Comparison of ENCODE assay signal across 1 cellular context in the genomic region with DNA sequence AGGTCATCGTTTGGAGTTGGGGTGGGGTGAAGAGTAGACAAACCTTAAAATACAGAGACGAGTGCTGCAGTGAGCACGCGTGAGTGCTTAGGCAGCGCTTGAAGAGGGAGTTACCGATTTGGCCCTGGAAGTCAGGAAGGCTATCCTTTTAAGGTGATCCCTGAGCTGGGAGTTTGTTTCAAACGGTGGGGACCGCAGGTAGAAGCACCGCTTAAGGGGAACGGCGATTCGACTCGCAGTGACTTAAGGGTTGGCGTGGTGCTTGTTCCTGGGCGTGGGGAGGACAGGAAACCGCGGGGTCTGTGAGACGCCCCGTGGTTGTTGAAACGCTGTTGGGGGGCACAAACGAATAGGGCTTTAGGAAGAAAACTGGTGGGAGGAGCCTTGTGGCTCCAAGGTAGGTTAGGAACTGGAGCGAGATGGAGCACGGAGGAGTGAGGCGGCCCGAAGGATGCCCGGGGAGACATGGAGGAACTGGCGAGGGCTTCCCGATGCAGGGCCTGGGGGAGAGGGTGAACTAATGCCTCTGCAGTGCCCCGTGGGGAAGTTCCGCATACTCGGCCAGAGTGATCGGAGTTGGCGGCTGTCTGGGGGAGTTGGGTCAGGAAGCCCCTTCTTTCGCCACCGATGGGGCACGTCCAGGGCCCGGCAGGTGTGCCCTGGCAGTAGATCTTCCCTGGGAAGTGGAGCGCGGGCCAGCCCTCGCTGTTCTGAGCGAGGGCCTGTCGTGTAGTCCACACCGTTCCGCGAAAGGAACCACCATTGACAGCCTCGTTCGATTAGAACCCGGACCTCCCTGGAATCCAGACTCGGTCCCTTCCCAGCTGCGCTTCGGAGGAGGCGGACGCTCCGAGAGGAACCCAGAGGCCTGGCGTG.
TF ChIP-seq lines count a peak whose summit lies in the region.

No MANE protein-coding gene starts in this region.

TF ChIP-seq in HepG2, 621 proteins besides CTCF, POLR2A, EP300 and RAD21 (continued from another document and continues in another):
- 0 out of 2 replicates have a peak, but pooled peaks have one; percentile 3 for TF ChIP-seq TBX2 (CRISPR knock-in tag; IDR thresholded peaks at IDR 0.05; ENCODE audit: borderline replicate concordance)
- TF ChIP-seq ZNF879 (CRISPR knock-in tag; IDR thresholded peaks at IDR 0.05) = 0 out of 2 replicates have a peak, but pooled peaks have one; percentile 36
- TF ChIP-seq, protein P1, sequence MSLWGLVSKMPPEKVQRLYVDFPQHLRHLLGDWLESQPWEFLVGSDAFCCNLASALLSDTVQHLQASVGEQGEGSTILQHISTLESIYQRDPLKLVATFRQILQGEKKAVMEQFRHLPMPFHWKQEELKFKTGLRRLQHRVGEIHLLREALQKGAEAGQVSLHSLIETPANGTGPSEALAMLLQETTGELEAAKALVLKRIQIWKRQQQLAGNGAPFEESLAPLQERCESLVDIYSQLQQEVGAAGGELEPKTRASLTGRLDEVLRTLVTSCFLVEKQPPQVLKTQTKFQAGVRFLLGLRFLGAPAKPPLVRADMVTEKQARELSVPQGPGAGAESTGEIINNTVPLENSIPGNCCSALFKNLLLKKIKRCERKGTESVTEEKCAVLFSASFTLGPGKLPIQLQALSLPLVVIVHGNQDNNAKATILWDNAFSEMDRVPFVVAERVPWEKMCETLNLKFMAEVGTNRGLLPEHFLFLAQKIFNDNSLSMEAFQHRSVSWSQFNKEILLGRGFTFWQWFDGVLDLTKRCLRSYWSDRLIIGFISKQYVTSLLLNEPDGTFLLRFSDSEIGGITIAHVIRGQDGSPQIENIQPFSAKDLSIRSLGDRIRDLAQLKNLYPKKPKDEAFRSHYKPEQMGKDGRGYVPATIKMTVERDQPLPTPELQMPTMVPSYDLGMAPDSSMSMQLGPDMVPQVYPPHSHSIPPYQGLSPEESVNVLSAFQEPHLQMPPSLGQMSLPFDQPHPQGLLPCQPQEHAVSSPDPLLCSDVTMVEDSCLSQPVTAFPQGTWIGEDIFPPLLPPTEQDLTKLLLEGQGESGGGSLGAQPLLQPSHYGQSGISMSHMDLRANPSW (CRISPR knock-in tag; IDR thresholded peaks at IDR 0.05; ENCODE audit: borderline replicate concordance) = no peak
- no peak for TF ChIP-seq ZNF225 (CRISPR knock-in tag; IDR thresholded peaks at IDR 0.05)
- TF ChIP-seq REXO4 (CRISPR knock-in tag; IDR thresholded peaks at IDR 0.05; ENCODE audit: borderline replicate concordance) = no peak
- TF ChIP-seq KAT7 (CRISPR knock-in tag; IDR thresholded peaks at IDR 0.05; ENCODE audit: borderline replicate concordance) = peak; percentile 11; the same call in 1 of the 2 replicates
- no peak for TF ChIP-seq POLR2AphosphoS2 (IDR thresholded peaks at IDR 0.05; ENCODE audit: low read depth, low read length)
- TF ChIP-seq JARID2 (CRISPR knock-in tag; IDR thresholded peaks at IDR 0.05; ENCODE audit: insufficient replicate concordance) = no peak
- TF ChIP-seq PHB2 (IDR thresholded peaks at IDR 0.05; ENCODE audit: partially characterized antibody) = no peak
- 0 out of 2 replicates have a peak, but pooled peaks have one; percentile 9 for TF ChIP-seq ARID5B (CRISPR knock-in tag; IDR thresholded peaks at IDR 0.05)
- TF ChIP-seq NONO (IDR thresholded peaks at IDR 0.05) = no peak
- TF ChIP-seq NONO (CRISPR knock-in tag; conservative IDR thresholded peaks at IDR 0.05) = peak; percentile 20; the same call in 1 of the 2 replicates
- TF ChIP-seq EEA1 (CRISPR knock-in tag; IDR thresholded peaks at IDR 0.05; ENCODE audit: borderline replicate concordance) = peak; percentile 70; the same call in 1 of the 2 replicates
- TF ChIP-seq ZFAT (CRISPR knock-in tag; conservative IDR thresholded peaks at IDR 0.05) = no peak
- TF ChIP-seq ASH2L (IDR thresholded peaks at IDR 0.05; ENCODE audit: insufficient read length, low read depth, low read length) = peak; percentile 61
- TF ChIP-seq ZNF704 (CRISPR knock-in tag; IDR thresholded peaks at IDR 0.05; ENCODE audit: borderline replicate concordance) = 0 out of 2 replicates have a peak, but pooled peaks have one; percentile 61
- no peak for TF ChIP-seq CREM (IDR thresholded peaks at IDR 0.05)
- TF ChIP-seq CREM (CRISPR knock-in tag; IDR thresholded peaks at IDR 0.05) = no peak
- TF ChIP-seq ZFP36L1 (CRISPR knock-in tag; IDR thresholded peaks at IDR 0.05) = no peak
- TF ChIP-seq YEATS2 (CRISPR knock-in tag; IDR thresholded peaks at IDR 0.05; ENCODE audit: borderline replicate concordance) = 0 out of 2 replicates have a peak, but pooled peaks have one; percentile 21
- TF ChIP-seq ZBTB1 (CRISPR knock-in tag; IDR thresholded peaks at IDR 0.05; ENCODE audit: borderline replicate concordance) = no peak
- peak; percentile 48; the same call in 1 of the 2 replicates for TF ChIP-seq SIN3A (IDR thresholded peaks at IDR 0.05; ENCODE audit: borderline replicate concordance, low read depth, low read length)
- TF ChIP-seq HDAC1 (CRISPR knock-in tag; IDR thresholded peaks at IDR 0.05) = 0 out of 2 replicates have a peak, but pooled peaks have one; percentile 44
- no peak for TF ChIP-seq HOMEZ (CRISPR knock-in tag; IDR thresholded peaks at IDR 0.05; ENCODE audit: low read depth)
- TF ChIP-seq ISL2 (CRISPR knock-in tag; IDR thresholded peaks at IDR 0.05) = 0 out of 2 replicates have a peak, but pooled peaks have one; percentile 7
- TF ChIP-seq CBX2 (IDR thresholded peaks at IDR 0.05; ENCODE audit: low read depth, low read length) = no peak
- 0 out of 2 replicates have a peak, but pooled peaks have one; percentile 26 for TF ChIP-seq CBX2 (CRISPR knock-in tag; IDR thresholded peaks at IDR 0.05; ENCODE audit: low read depth)
- no peak for TF ChIP-seq NFKBIZ (CRISPR knock-in tag; IDR thresholded peaks at IDR 0.05)
- TF ChIP-seq, protein P2, sequence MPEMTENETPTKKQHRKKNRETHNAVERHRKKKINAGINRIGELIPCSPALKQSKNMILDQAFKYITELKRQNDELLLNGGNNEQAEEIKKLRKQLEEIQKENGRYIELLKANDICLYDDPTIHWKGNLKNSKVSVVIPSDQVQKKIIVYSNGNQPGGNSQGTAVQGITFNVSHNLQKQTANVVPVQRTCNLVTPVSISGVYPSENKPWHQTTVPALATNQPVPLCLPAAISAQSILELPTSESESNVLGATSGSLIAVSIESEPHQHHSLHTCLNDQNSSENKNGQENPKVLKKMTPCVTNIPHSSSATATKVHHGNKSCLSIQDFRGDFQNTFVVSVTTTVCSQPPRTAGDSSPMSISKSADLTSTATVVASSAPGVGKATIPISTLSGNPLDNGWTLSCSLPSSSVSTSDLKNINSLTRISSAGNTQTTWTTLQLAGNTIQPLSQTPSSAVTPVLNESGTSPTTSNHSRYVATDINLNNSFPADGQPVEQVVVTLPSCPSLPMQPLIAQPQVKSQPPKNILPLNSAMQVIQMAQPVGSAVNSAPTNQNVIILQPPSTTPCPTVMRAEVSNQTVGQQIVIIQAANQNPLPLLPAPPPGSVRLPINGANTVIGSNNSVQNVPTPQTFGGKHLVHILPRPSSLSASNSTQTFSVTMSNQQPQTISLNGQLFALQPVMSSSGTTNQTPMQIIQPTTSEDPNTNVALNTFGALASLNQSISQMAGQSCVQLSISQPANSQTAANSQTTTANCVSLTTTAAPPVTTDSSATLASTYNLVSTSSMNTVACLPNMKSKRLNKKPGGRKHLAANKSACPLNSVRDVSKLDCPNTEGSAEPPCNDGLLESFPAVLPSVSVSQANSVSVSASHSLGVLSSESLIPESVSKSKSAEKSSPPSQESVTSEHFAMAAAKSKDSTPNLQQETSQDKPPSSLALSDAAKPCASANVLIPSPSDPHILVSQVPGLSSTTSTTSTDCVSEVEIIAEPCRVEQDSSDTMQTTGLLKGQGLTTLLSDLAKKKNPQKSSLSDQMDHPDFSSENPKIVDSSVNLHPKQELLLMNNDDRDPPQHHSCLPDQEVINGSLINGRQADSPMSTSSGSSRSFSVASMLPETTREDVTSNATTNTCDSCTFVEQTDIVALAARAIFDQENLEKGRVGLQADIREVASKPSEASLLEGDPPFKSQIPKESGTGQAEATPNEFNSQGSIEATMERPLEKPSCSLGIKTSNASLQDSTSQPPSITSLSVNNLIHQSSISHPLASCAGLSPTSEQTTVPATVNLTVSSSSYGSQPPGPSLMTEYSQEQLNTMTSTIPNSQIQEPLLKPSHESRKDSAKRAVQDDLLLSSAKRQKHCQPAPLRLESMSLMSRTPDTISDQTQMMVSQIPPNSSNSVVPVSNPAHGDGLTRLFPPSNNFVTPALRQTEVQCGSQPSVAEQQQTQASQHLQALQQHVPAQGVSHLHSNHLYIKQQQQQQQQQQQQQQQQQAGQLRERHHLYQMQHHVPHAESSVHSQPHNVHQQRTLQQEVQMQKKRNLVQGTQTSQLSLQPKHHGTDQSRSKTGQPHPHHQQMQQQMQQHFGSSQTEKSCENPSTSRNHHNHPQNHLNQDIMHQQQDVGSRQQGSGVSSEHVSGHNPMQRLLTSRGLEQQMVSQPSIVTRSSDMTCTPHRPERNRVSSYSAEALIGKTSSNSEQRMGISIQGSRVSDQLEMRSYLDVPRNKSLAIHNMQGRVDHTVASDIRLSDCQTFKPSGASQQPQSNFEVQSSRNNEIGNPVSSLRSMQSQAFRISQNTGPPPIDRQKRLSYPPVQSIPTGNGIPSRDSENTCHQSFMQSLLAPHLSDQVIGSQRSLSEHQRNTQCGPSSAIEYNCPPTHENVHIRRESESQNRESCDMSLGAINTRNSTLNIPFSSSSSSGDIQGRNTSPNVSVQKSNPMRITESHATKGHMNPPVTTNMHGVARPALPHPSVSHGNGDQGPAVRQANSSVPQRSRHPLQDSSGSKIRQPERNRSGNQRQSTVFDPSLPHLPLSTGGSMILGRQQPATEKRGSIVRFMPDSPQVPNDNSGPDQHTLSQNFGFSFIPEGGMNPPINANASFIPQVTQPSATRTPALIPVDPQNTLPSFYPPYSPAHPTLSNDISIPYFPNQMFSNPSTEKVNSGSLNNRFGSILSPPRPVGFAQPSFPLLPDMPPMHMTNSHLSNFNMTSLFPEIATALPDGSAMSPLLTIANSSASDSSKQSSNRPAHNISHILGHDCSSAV (CRISPR knock-in tag; IDR thresholded peaks at IDR 0.05; ENCODE audit: borderline replicate concordance) = no peak
- no peak for TF ChIP-seq SIX4 (CRISPR knock-in tag; IDR thresholded peaks at IDR 0.05)
- 0 out of 2 replicates have a peak, but pooled peaks have one; percentile 46 for TF ChIP-seq ZNF619 (CRISPR knock-in tag; IDR thresholded peaks at IDR 0.05)
- TF ChIP-seq RARA (CRISPR knock-in tag; IDR thresholded peaks at IDR 0.05) = no peak
- TF ChIP-seq ZMAT3 (CRISPR knock-in tag; conservative IDR thresholded peaks at IDR 0.05) = no peak
- TF ChIP-seq, protein P3, sequence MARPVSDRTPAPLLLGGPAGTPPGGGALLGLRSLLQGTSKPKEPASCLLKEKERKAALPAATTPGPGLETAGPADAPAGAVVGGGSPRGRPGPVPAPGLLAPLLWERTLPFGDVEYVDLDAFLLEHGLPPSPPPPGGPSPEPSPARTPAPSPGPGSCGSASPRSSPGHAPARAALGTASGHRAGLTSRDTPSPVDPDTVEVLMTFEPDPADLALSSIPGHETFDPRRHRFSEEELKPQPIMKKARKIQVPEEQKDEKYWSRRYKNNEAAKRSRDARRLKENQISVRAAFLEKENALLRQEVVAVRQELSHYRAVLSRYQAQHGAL (CRISPR knock-in tag; IDR thresholded peaks at IDR 0.05; ENCODE audit: not compliant biosample characterization) = no peak
- peak; percentile 46 for TF ChIP-seq ZNF883 (CRISPR knock-in tag; IDR thresholded peaks at IDR 0.05; ENCODE audit: not compliant biosample characterization)
- no peak for TF ChIP-seq CENPX (CRISPR knock-in tag; IDR thresholded peaks at IDR 0.05)
